31 cellular contexts compared by ENCODE assay signal in genomic region chr14:22740020-22740419, GRCh38.
"Had no signal": no experiment of that assay in that cellular context is flagged by ENCODE, and none has a peak within 500 bp of the region (broad histone marks: within the 10 kb centered on the region; RNA-seq: fewer than 3 reads in every experiment).

No MANE protein-coding gene starts in this region.

- H3K36me3 ChIP-seq: adrenal gland, MG63, SJCRH30 had no signal

- H3K27ac ChIP-seq: adrenal gland, body of pancreas, SJCRH30, SK-N-MC had no signal

- H3K27me3 Mint-ChIP-seq: IgD-negative memory B cell had no signal

- H3K9me3 ChIP-seq: adrenal gland, body of pancreas, MG63, SJCRH30 had no signal

- H3K4me1 ChIP-seq: adrenal gland, body of pancreas, SJCRH30 had no signal

- FAIRE-seq: astrocyte, bronchial epithelial cell, TTC549 had no signal

- H3K4me3 ChIP-seq: adrenal gland, body of pancreas, MG63, SJCRH30, SK-N-MC had no signal

- H3K36me3 Mint-ChIP-seq: WTC11 had no signal

- H3K27ac Mint-ChIP-seq: activated CD4-positive, alpha-beta T cell treated with anti-CD3 and anti-CD28 coated beads for 36 hours; activated CD4-positive, alpha-beta T cell treated with anti-CD3 and anti-CD28 coated beads, Interleukin-2, amount 10 ng/mL, durations not matched to agents 7 days and 5 days; activated CD8-positive, alpha-beta T cell treated with anti-CD3 and anti-CD28 coated beads, Interleukin-2, amount 10 ng/mL, durations not matched to agents 7 days and 5 days; activated naive CD4-positive, alpha-beta T cell treated with anti-CD3 and anti-CD28 coated beads for 36 hours; activated naive CD4-positive, alpha-beta T cell treated with anti-CD3 and anti-CD28 coated beads, Interleukin-2, amount 50 U/mL, for 72 hours; activated T-cell treated with anti-CD3 and anti-CD28 coated beads, Interleukin-2, amount 50 U/mL, for 24 hours; WTC11 had no signal

- H3K4me3 Mint-ChIP-seq: activated CD4-positive, alpha-beta T cell treated with anti-CD3 and anti-CD28 coated beads for 36 hours; activated CD4-positive, alpha-beta T cell treated with anti-CD3 and anti-CD28 coated beads, Interleukin-2, amount 10 ng/mL, durations not matched to agents 7 days and 5 days; activated CD8-positive, alpha-beta T cell treated with anti-CD3 and anti-CD28 coated beads, Interleukin-2, amount 10 ng/mL, durations not matched to agents 7 days and 5 days; activated naive CD4-positive, alpha-beta T cell treated with anti-CD3 and anti-CD28 coated beads for 36 hours; activated T-cell treated with anti-CD3 and anti-CD28 coated beads, Interleukin-2, amount 50 U/mL, for 24 hours; IgD-negative memory B cell; WTC11 had no signal

- H3K9me3 Mint-ChIP-seq: activated naive CD4-positive, alpha-beta T cell treated with anti-CD3 and anti-CD28 coated beads for 36 hours; activated naive CD4-positive, alpha-beta T cell treated with anti-CD3 and anti-CD28 coated beads, Interleukin-2, amount 50 U/mL, for 72 hours; IgD-negative memory B cell had no signal

- H3K27me3 ChIP-seq: adrenal gland, body of pancreas, MG63, SJCRH30 had no signal

- H3K4me1 Mint-ChIP-seq: WTC11 had no signal

- DNase-seq: activated CD4-positive, alpha-beta T cell treated with anti-CD3 and anti-CD28 coated beads for 36 hours; activated CD4-positive, alpha-beta T cell treated with anti-CD3 and anti-CD28 coated beads, Interleukin-2, amount 10 ng/mL, durations not matched to agents 7 days and 5 days; activated CD4-positive, alpha-beta T cell treated with anti-CD3 and anti-CD28 coated beads, Interleukin-2, amount 50 U/mL, for 48 hours; activated CD8-positive, alpha-beta T cell treated with anti-CD3 and anti-CD28 coated beads, Interleukin-2, amount 10 ng/mL, durations not matched to agents 7 days and 5 days; activated gamma-delta T cell treated with Interleukin-2 at 50 U/mL for 16 hours; activated naive CD4-positive, alpha-beta T cell treated with anti-CD3 and anti-CD28 coated beads for 36 hours; activated T-cell treated with anti-CD3 and anti-CD28 coated beads, Interleukin-2, amount 50 U/mL, for 24 hours; adrenal gland; body of pancreas; caudate nucleus; Kasumi-1; KG1; MG63; NCI-H1048; NCI-H1105 treated with DMSO at 0.1 percent for 48 hours; NCI-H1436; NCI-H1694; NCI-H1930; NCI-H2081 treated with DMSO at 0.1 percent for 48 hours; NCI-H345; NCI-H524 treated with DMSO at 0.1 percent for 48 hours; Right ventricle myocardium superior; SJCRH30; T1000 had no signal
